ENCODE assay signal across 8 cellular contexts in the genomic region with DNA sequence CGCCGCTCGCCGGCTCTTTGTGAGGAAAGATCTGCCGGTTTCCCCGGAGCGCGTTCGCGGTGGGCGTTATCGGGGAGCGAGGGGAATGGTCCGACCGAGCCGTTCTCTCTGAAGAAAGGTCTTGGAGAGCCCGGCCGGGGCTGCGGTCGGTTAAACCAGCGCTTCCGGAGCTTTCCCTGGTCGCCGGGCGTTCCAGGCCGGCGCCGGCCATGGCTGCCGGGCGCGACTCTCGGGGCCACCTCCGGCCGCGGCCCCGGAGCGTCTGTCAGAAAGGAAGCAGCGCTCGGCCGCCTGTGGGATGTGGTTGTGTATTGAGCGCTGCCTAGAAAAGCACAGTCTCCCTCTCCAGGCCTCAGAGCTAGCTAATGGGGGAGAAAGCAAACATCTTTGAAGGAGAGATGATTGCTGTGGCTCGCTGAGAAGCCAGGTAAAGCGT. TPM values are rescaled to one million over a fixed set of nuclear protein-coding genes. Genes with fewer than 3 reads are reported as not detected.
DNase-seq lines count a peak whose midpoint lies in the region; ATAC-seq, FAIRE-seq and TF ChIP-seq lines count a peak whose summit lies in the region.

No MANE protein-coding gene starts in this region.

- no peak for TF ChIP-seq EP300 in A549 (IDR thresholded peaks at IDR 0.05)

- H3K4me1 ChIP-seq in A549: peaks cover 21% of the 10 kb centered on the region

- peak overlapping the region; percentile 98 for H3K4me2 ChIP-seq in A549

- peak overlapping the region; percentile 86 for H3K4me3 ChIP-seq in A549

- ATAC-seq in A549 (peak; percentile 79 to 84), GM18517 (IDR thresholded peaks at IDR 0.05; ENCODE audit: unreplicated experiment) (peak; percentile 33), HG03095 (IDR thresholded peaks at IDR 0.05; ENCODE audit: unreplicated experiment) (peak; percentile 35)

- FAIRE-seq in A549 (lab: Jason Lieb, UNC): no peak

- H3K27ac ChIP-seq in A549: peak overlapping the region; percentile 78 to 98
- H3K27ac ChIP-seq in epithelial cell of prostate: peak overlapping the region; percentile 87

- H3K9me3 ChIP-seq in A549: no peaks in the 10 kb centered on the region

- TF ChIP-seq POLR2A in A549 (IDR thresholded peaks at IDR 0.05; ENCODE audit: low read length): no peak

- POLR2A ChIA-PET in A549 (lab: Yijun Ruan, JAX): interaction anchor here (1.5 to 1.6 kb wide), 2 partner anchors 39 to 41 kb away, joined by 4 to 6 read pairs; a partner anchor contains a TSS

- TF ChIP-seq RAD21 in A549 (conservative IDR thresholded peaks at IDR 0.05 in 1 of 2, IDR thresholded peaks at IDR 0.05 in 1 of 2): no peak

- CTCF ChIA-PET in A549 (lab: Yijun Ruan, JAX): interaction anchor here (1.1 to 1.6 kb wide), 4 partner anchors 7 to 31 kb away, joined by 3 to 4 read pairs (median 3); no protein-coding TSS in a partner anchor

- TF ChIP-seq CTCF in A549 (IDR thresholded peaks at IDR 0.05): no peak

- 1% methylated on average over 32 of the region's 43 CpGs for WGBS in A549 (ENCODE audit: missing lambda C conversion rate)

- DNase-seq in A549 (ENCODE audit: low read depth in 1 of 2, low spot score in 1 of 2) (peak; percentile 55 to 66), NOMO-1 (lab: John Stamatoyannopoulos, UW; ENCODE audit: unreplicated experiment in 2 of 2) (peak; percentile 83 to 88), activated T-cell treated with anti-CD3 and anti-CD28 coated beads for 4 hours (peak; percentile 32), epithelial cell of prostate (ENCODE audit: low read depth, low spot score) (no peak), middle frontal gyrus (ENCODE audit: extremely low spot score, low spot score) (peak; percentile 13)
- DNase-seq in stimulated activated CD8-positive, alpha-beta memory T cell treated with anti-CD3 and anti-CD28 coated beads, Interleukin-7, amount 100 ng/mL, for 1 hour (ENCODE audit: low read depth in 2 of 2): peak; percentile 11 to 41

TF ChIP-seq in A549, 52 proteins besides CTCF, POLR2A, EP300 and RAD21:
- TF ChIP-seq ZFP36 (IDR thresholded peaks at IDR 0.05; ENCODE audit: borderline replicate concordance, partially characterized antibody) (no peak), FOSB (CRISPR knock-in tag; IDR thresholded peaks at IDR 0.05) (no peak), JUN (IDR thresholded peaks at IDR 0.05) (no peak), FOSL2 (IDR thresholded peaks at IDR 0.05) (no peak), FOSL2 (CRISPR knock-in tag; IDR thresholded peaks at IDR 0.05) (no peak), TP53 (CRISPR knock-in tag; IDR thresholded peaks at IDR 0.05) (no peak), KDM1A (IDR thresholded peaks at IDR 0.05; ENCODE audit: low read depth) (no peak), EHF (CRISPR knock-in tag; IDR thresholded peaks at IDR 0.05) (no peak), ZC3H11A (IDR thresholded peaks at IDR 0.05) (no peak), CHD4 (IDR thresholded peaks at IDR 0.05; ENCODE audit: borderline replicate concordance) (no peak), HDAC2 (IDR thresholded peaks at IDR 0.05) (no peak), TFCP2L1 (CRISPR knock-in tag; IDR thresholded peaks at IDR 0.05) (no peak), ZSCAN20 (CRISPR knock-in tag; IDR thresholded peaks at IDR 0.05) (no peak), RCOR1 (IDR thresholded peaks at IDR 0.05; ENCODE audit: low read depth, low read length) (no peak), ESRRA (IDR thresholded peaks at IDR 0.05; ENCODE audit: borderline replicate concordance, low read length) (no peak)
- TF ChIP-seq, protein P1, sequence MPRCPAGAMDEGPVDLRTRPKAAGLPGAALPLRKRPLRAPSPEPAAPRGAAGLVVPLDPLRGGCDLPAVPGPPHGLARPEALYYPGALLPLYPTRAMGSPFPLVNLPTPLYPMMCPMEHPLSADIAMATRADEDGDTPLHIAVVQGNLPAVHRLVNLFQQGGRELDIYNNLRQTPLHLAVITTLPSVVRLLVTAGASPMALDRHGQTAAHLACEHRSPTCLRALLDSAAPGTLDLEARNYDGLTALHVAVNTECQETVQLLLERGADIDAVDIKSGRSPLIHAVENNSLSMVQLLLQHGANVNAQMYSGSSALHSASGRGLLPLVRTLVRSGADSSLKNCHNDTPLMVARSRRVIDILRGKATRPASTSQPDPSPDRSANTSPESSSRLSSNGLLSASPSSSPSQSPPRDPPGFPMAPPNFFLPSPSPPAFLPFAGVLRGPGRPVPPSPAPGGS (IDR thresholded peaks at IDR 0.05): no peak
- TF ChIP-seq, protein P2, sequence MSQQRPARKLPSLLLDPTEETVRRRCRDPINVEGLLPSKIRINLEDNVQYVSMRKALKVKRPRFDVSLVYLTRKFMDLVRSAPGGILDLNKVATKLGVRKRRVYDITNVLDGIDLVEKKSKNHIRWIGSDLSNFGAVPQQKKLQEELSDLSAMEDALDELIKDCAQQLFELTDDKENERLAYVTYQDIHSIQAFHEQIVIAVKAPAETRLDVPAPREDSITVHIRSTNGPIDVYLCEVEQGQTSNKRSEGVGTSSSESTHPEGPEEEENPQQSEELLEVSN (IDR thresholded peaks at IDR 0.05; ENCODE audit: borderline replicate concordance, low read depth): no peak
- TF ChIP-seq, protein P3, sequence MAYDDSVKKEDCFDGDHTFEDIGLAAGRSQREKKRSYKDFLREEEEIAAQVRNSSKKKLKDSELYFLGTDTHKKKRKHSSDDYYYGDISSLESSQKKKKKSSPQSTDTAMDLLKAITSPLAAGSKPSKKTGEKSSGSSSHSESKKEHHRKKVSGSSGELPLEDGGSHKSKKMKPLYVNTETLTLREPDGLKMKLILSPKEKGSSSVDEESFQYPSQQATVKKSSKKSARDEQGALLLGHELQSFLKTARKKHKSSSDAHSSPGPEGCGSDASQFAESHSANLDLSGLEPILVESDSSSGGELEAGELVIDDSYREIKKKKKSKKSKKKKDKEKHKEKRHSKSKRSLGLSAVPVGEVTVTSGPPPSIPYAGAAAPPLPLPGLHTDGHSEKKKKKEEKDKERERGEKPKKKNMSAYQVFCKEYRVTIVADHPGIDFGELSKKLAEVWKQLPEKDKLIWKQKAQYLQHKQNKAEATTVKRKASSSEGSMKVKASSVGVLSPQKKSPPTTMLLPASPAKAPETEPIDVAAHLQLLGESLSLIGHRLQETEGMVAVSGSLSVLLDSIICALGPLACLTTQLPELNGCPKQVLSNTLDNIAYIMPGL (CRISPR knock-in tag; IDR thresholded peaks at IDR 0.05; ENCODE audit: borderline replicate concordance): no peak
- TF ChIP-seq, protein P4, sequence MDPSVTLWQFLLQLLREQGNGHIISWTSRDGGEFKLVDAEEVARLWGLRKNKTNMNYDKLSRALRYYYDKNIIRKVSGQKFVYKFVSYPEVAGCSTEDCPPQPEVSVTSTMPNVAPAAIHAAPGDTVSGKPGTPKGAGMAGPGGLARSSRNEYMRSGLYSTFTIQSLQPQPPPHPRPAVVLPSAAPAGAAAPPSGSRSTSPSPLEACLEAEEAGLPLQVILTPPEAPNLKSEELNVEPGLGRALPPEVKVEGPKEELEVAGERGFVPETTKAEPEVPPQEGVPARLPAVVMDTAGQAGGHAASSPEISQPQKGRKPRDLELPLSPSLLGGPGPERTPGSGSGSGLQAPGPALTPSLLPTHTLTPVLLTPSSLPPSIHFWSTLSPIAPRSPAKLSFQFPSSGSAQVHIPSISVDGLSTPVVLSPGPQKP (IDR thresholded peaks at IDR 0.05; ENCODE audit: low read depth, low read length): no peak

RNA-seq across cellular contexts. Expression of a gene that starts 0.7 kb away (rescaled TPM):
- polyA plus RNA-seq in A549 (2011; rRNA removed) (24.8 and 37.3 TPM in 2 replicates), A549 (2017; fragmentation: RNase III; extraction: RNeasy Plus Mini Kit Qiagen cat#74134 plus additional on column Dnase treatment) (19.8 to 22.2 TPM (median 20.9 TPM) in 3 replicates)
- 4.9 and 5.8 TPM in 2 replicates for polyA plus RNA-seq in A549 (2012; cell fraction: cytosol; rRNA removed)
- polyA plus RNA-seq in A549 (2012; cell fraction: nucleus; rRNA removed): 2.2 TPM in 2 replicates
- 11.0 and 11.3 TPM in 2 replicates for polyA minus RNA-seq in A549 (2011; rRNA and poly(A)+ RNA removed)

RNA-seq across cellular contexts. Expression of a gene that starts 13.7 kb away (rescaled TPM):
- 8.0 and 8.2 TPM in 2 replicates for polyA plus RNA-seq in A549 (2011; rRNA removed)
- polyA plus RNA-seq in A549 (2012; cell fraction: cytosol; rRNA removed): 5.3 and 8.0 TPM in 2 replicates
- polyA plus RNA-seq in A549 (2012; cell fraction: nucleus; rRNA removed): 11.5 and 15.4 TPM in 2 replicates
- 5.7 to 6.5 TPM (median 6.1 TPM) in 3 replicates for polyA plus RNA-seq in A549 (2017; fragmentation: RNase III; extraction: RNeasy Plus Mini Kit Qiagen cat#74134 plus additional on column Dnase treatment)
- 13.2 and 16.6 TPM in 2 replicates for polyA minus RNA-seq in A549 (2011; rRNA and poly(A)+ RNA removed)

RNA-seq across cellular contexts. Expression of a gene that starts 40.6 kb away (rescaled TPM):
- polyA plus RNA-seq in A549 (2011; rRNA removed): 44.6 and 66.0 TPM in 2 replicates
- 11.0 and 13.3 TPM in 2 replicates for polyA plus RNA-seq in A549 (2012; cell fraction: cytosol; rRNA removed)
- polyA plus RNA-seq in A549 (2012; cell fraction: nucleus; rRNA removed): 11.4 and 18.7 TPM in 2 replicates
- polyA plus RNA-seq in A549 (2017; fragmentation: RNase III; extraction: RNeasy Plus Mini Kit Qiagen cat#74134 plus additional on column Dnase treatment): 12.1 to 14.2 TPM (median 12.6 TPM) in 3 replicates
- polyA minus RNA-seq in A549 (2011; rRNA and poly(A)+ RNA removed): 62.9 and 69.4 TPM in 2 replicates
